In genomic region chr18:78245451-78245850, GRCh38 we compare ENCODE assay signal across 24 cellular contexts.
"Had no signal": no experiment of that assay in that cellular context is flagged by ENCODE, and none has a peak within 500 bp of the region (broad histone marks: within the 10 kb centered on the region; RNA-seq: fewer than 3 reads in every experiment).

No MANE protein-coding gene starts in this region.

- H3K27ac ChIP-seq: adrenal gland, WERI-Rb-1 had no signal

- H3K9me3 ChIP-seq: adrenal gland, SK-N-SH had no signal

- H3K9me2 ChIP-seq: SK-N-SH had no signal

- H3K36me3 ChIP-seq: adrenal gland, WERI-Rb-1 had no signal

- DNase-seq: activated CD4-positive, alpha-beta T cell treated with anti-CD3 and anti-CD28 coated beads for 36 hours; activated CD4-positive, alpha-beta T cell treated with anti-CD3 and anti-CD28 coated beads, Interleukin-2, amount 50 U/mL, for 1 hour; activated CD8-positive, alpha-beta memory T cell treated with anti-CD3 and anti-CD28 coated beads, Interleukin-2, amount 50 U/mL, for 4 hours; activated CD8-positive, alpha-beta T cell treated with anti-CD3 and anti-CD28 coated beads for 36 hours; activated gamma-delta T cell treated with Interleukin-2 at 50 U/mL for 16 hours; activated naive CD4-positive, alpha-beta T cell treated with anti-CD3 and anti-CD28 coated beads, Interleukin-2, amount 50 U/mL, for 16 hours; activated naive CD8-positive, alpha-beta T cell treated with anti-CD3 and anti-CD28 coated beads, Interleukin-2, amount 10 ng/mL, durations not matched to agents 7 days and 5 days; activated T-cell treated with anti-CD3 and anti-CD28 coated beads, Interleukin-2, amount 50 U/mL, for 72 hours; central memory CD4-positive, alpha-beta T cell; Kasumi-1; KBM-7; NCI-H1092; NCI-H1417; NCI-H1930; NCI-H2171; NCI-H2227 treated with DMSO at 0.1 percent for 48 hours; NCI-H526; NCI-H82; OCI-M1; SK-N-SH; T-helper 1 cell; WERI-Rb-1 had no signal

- H3K4me3 Mint-ChIP-seq: activated CD4-positive, alpha-beta T cell treated with anti-CD3 and anti-CD28 coated beads for 36 hours; activated CD8-positive, alpha-beta T cell treated with anti-CD3 and anti-CD28 coated beads for 36 hours; activated naive CD8-positive, alpha-beta T cell treated with anti-CD3 and anti-CD28 coated beads, Interleukin-2, amount 10 ng/mL, durations not matched to agents 7 days and 5 days; activated T-cell treated with anti-CD3 and anti-CD28 coated beads, Interleukin-2, amount 50 U/mL, for 72 hours had no signal

- H3K4me3 ChIP-seq: adrenal gland had no signal

- H3K9ac ChIP-seq: SK-N-SH had no signal

- H3K4me1 ChIP-seq: adrenal gland had no signal

- H3K4me2 ChIP-seq: SK-N-SH had no signal

- H3K27me3 Mint-ChIP-seq: activated CD4-positive, alpha-beta T cell treated with anti-CD3 and anti-CD28 coated beads for 36 hours; activated CD8-positive, alpha-beta T cell treated with anti-CD3 and anti-CD28 coated beads for 36 hours had no signal

- H3K4me1 Mint-ChIP-seq: activated CD4-positive, alpha-beta T cell treated with anti-CD3 and anti-CD28 coated beads for 36 hours; activated naive CD8-positive, alpha-beta T cell treated with anti-CD3 and anti-CD28 coated beads, Interleukin-2, amount 10 ng/mL, durations not matched to agents 7 days and 5 days had no signal

- H3K36me3 Mint-ChIP-seq: activated naive CD8-positive, alpha-beta T cell treated with anti-CD3 and anti-CD28 coated beads, Interleukin-2, amount 10 ng/mL, durations not matched to agents 7 days and 5 days had no signal

- H3K9me3 Mint-ChIP-seq: activated CD8-positive, alpha-beta T cell treated with anti-CD3 and anti-CD28 coated beads for 36 hours; activated naive CD8-positive, alpha-beta T cell treated with anti-CD3 and anti-CD28 coated beads, Interleukin-2, amount 10 ng/mL, durations not matched to agents 7 days and 5 days; activated T-cell treated with anti-CD3 and anti-CD28 coated beads, Interleukin-2, amount 50 U/mL, for 72 hours; activated T-helper 2 cell treated with anti-CD3 and anti-CD28 coated beads, Interferon-gamma antibody, Interleukin-2, Interleukin-4, amounts not matched to agents 10 μg/mL and 5 μg/mL and 100 μg/mL, durations not matched to agents 14 hours and 24 hours and 36 hours had no signal

- H3K27ac Mint-ChIP-seq: activated CD4-positive, alpha-beta T cell treated with anti-CD3 and anti-CD28 coated beads for 36 hours; activated CD8-positive, alpha-beta T cell treated with anti-CD3 and anti-CD28 coated beads for 36 hours; activated naive CD8-positive, alpha-beta T cell treated with anti-CD3 and anti-CD28 coated beads, Interleukin-2, amount 10 ng/mL, durations not matched to agents 7 days and 5 days; activated T-cell treated with anti-CD3 and anti-CD28 coated beads, Interleukin-2, amount 50 U/mL, for 72 hours; activated T-helper 2 cell treated with anti-CD3 and anti-CD28 coated beads, Interferon-gamma antibody, Interleukin-2, Interleukin-4, amounts not matched to agents 10 μg/mL and 5 μg/mL and 100 μg/mL, durations not matched to agents 14 hours and 24 hours and 36 hours had no signal
